In genomic region chr9:34328983-34329832, GRCh38 we compare ENCODE assay signal across 8 cellular contexts. TPM values are rescaled to one million over a fixed set of nuclear protein-coding genes. Genes with fewer than 3 reads are reported as not detected.
DNase-seq lines count a peak whose midpoint lies in the region; ATAC-seq and TF ChIP-seq lines count a peak whose summit lies in the region.

KIF24 (minus strand) TSS chr9:34329268; CDS start chr9:34311346, 17,922 bp downstream.
NUDT2 (plus strand) TSS chr9:34329569; CDS start chr9:34339040, 9,471 bp downstream.

- TF ChIP-seq CTCF in AG09309 (IDR thresholded peaks at IDR 0.05; ENCODE audit: control insufficient read depth, insufficient read depth, low read depth, low read length, missing control alignments): peak; percentile 8
- TF ChIP-seq CTCF in activated B cell treated with CpG ODN at 0.5 μM for 24 hours (IDR thresholded peaks at IDR 0.05): no peak
- TF ChIP-seq CTCF in smooth muscle cell (IDR thresholded peaks at IDR 0.05; ENCODE audit: borderline replicate concordance, insufficient read depth, poor library complexity, severe bottlenecking): no peak

- POLR2A ChIA-PET in activated B cell treated with CpG ODN at 0.5 μM for 24 hours (lab: Charles Lee): no interaction called here

- H3K27ac Mint-ChIP-seq in activated B cell treated with CpG ODN at 0.5 μM for 24 hours (peak within 1 kb of the TSS; percentile 96), immature natural killer cell (peak within 1 kb of the TSS; percentile 95 to 99 (median 98))

- H3K4me1 Mint-ChIP-seq in activated B cell treated with CpG ODN at 0.5 μM for 24 hours (peaks cover 38% of the 10 kb centered on the region), immature natural killer cell (peaks cover 30 to 48% of the 10 kb centered on the region in 2 donors)

- CTCF ChIA-PET in activated B cell treated with CpG ODN at 0.5 μM for 24 hours (lab: Charles Lee): no interaction called here

- under 1% methylated on average over 64 of the region's 64 CpGs for WGBS in smooth muscle cell (ENCODE audit: low lambda C conversion rate)

- peak within 1 kb of the TSS; percentile 96 for H3K4me2 ChIP-seq in smooth muscle cell

- peaks cover 21% of the 10 kb centered on the region for H3K79me2 ChIP-seq in smooth muscle cell (ENCODE audit: low read depth)

- peak within 1 kb of the TSS; percentile 98 for H3K9ac ChIP-seq in smooth muscle cell (ENCODE audit: low read depth)

- H3K27ac ChIP-seq in caudate nucleus (ENCODE audit: low read depth, low read length) (peak within 1 kb of the TSS; percentile 89), smooth muscle cell (ENCODE audit: low read depth) (peak within 1 kb of the TSS; percentile 96)

- H3K4me3 ChIP-seq in AG09309 (ENCODE audit: control insufficient read depth, low read depth, low read length): peak within 1 kb of the TSS; percentile 89
- H3K4me3 ChIP-seq in smooth muscle cell: peak within 1 kb of the TSS; percentile 79

- peak; percentile 94 for ATAC-seq in GM19023 (IDR thresholded peaks at IDR 0.05; ENCODE audit: unreplicated experiment)
- ATAC-seq in HG03196 (IDR thresholded peaks at IDR 0.05; ENCODE audit: unreplicated experiment): peak; percentile 96
- ATAC-seq in activated B cell treated with CpG ODN at 0.5 μM for 24 hours (ENCODE audit: low read depth): peak; percentile 91

- peak; percentile 100 for DNase-seq in AG09309 (ENCODE audit: low read depth)
- peak; percentile 95 for DNase-seq in NCI-H226
- DNase-seq in activated B cell treated with CpG ODN at 0.5 μM for 24 hours: peak; percentile 88
- peak; percentile 52 to 99 (median 96) for DNase-seq in caudate nucleus (lab: John Stamatoyannopoulos, UW)
- peak; percentile 97 to 98 (median 98) for DNase-seq in immature natural killer cell
- DNase-seq in smooth muscle cell (lab: John Stamatoyannopoulos, UW; ENCODE audit: unreplicated experiment): peak; percentile 78

- no peaks in the 10 kb centered on the region for H3K36me3 ChIP-seq in smooth muscle cell (ENCODE audit: low read depth)

- peaks cover 10% of the 10 kb centered on the region for H4K20me1 ChIP-seq in smooth muscle cell (ENCODE audit: low read depth)

- H2AFZ ChIP-seq in smooth muscle cell (ENCODE audit: low read depth): peak within 1 kb of the TSS; percentile 91

- peaks cover 8% of the 10 kb centered on the region for H3K4me1 ChIP-seq in smooth muscle cell (ENCODE audit: low read depth)

- H3K9me3 Mint-ChIP-seq in activated B cell treated with CpG ODN at 0.5 μM for 24 hours (no peaks in the 10 kb centered on the region), immature natural killer cell (no peaks in the 10 kb centered on the region)

- no peaks in the 10 kb centered on the region for H3K27me3 Mint-ChIP-seq in activated B cell treated with CpG ODN at 0.5 μM for 24 hours
- peaks cover 6 to 12% (median 7%) of the 10 kb centered on the region in 3 donors for H3K27me3 Mint-ChIP-seq in immature natural killer cell (ENCODE audit: low read depth in 3 of 3)

- H3F3A ChIP-seq in smooth muscle cell (ENCODE audit: low read depth): peaks cover 6% of the 10 kb centered on the region

- no peaks in the 10 kb centered on the region for H3K27me3 ChIP-seq in smooth muscle cell (ENCODE audit: low read depth)

- H3K4me3 Mint-ChIP-seq in activated B cell treated with CpG ODN at 0.5 μM for 24 hours (peak within 1 kb of the TSS; percentile 92), immature natural killer cell (peak within 1 kb of the TSS; percentile 94 to 98 (median 97))

- peaks cover 10% of the 10 kb centered on the region for H3K36me3 Mint-ChIP-seq in activated B cell treated with CpG ODN at 0.5 μM for 24 hours (ENCODE audit: low read depth)
- H3K36me3 Mint-ChIP-seq in immature natural killer cell: no peaks in the 10 kb centered on the region

- H3K9me3 ChIP-seq in smooth muscle cell (replicated peaks; ENCODE audit: low read depth): no peaks in the 10 kb centered on the region

- intact Hi-C loops in activated B cell treated with CpG ODN at 0.5 μM for 24 hours (cut with micrococcal nuclease): loop anchor here (1.0 to 10.0 kb wide), 11 partner anchors 47 to 1304 kb away; partner anchors contain the start of genes DCAF12, DCTN3, DNAI1 and DNAJA1

RNA-seq across cellular contexts. Expression of gene KIF24, which starts in this region (rescaled TPM):
- 0.69 and 0.71 TPM in 2 replicates for total RNA-seq in activated B cell treated with CpG ODN at 0.5 μM for 24 hours
- under 1 TPM in 1 of 3 donors, not detected in 2; 0.25 TPM for polyA plus RNA-seq in immature natural killer cell
- 1.2 and 1.4 TPM in 2 replicates for total RNA-seq in smooth muscle cell
- 0.51 and 0.91 TPM in 2 replicates for polyA plus RNA-seq in smooth muscle cell

RNA-seq across cellular contexts. Expression of gene NUDT2, which starts in this region (rescaled TPM):
- total RNA-seq in activated B cell treated with CpG ODN at 0.5 μM for 24 hours (19.2 and 19.7 TPM in 2 replicates), smooth muscle cell (28.1 and 32.4 TPM in 2 replicates)
- polyA plus RNA-seq in immature natural killer cell (10 to 100 TPM; 24.3 to 35.4 (median 27.6) TPM), smooth muscle cell (32.8 and 36.1 TPM in 2 replicates)

Comparison
In these comparisons a context has a peak if more than half of its experiments do, and no peak if none do; other contexts are left out.
1. Peak in every context shown above with its lines: DNase-seq, ATAC-seq, H3K4me3 ChIP-seq and H3K27ac ChIP-seq.